ENCODE assay signal across 7 cellular contexts in the genomic region with DNA sequence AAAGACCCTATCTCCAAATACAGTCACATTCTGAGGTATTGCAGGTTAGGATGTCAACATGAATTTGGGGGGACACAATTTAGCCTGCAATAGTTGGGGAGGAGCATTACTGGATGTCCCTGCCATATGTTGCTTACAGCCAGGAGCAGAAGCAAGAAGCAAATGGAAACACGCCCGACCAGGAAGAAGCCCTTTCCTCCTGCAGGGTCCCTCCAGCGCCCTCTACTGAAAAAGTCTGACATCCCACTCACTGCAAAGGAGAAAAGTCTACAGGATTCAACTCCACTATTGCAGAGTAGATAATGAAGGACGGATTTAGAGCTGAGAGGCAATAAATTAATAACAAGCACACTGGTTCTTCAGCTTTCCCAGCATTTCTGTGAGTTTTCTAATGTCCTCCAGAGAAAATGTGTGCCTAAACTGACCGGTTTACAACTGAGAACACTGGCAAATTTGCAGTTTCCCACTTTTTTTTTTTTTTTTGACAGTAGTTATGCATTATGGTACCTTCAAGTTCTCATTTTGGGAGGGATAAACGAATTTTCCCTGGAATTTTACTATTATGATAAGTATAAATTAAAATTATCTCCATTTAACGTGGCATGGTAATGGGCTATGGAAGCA. TPM values are rescaled to one million over a fixed set of nuclear protein-coding genes. Genes with fewer than 3 reads are reported as not detected.
DNase-seq lines count a peak whose midpoint lies in the region; ATAC-seq, FAIRE-seq and TF ChIP-seq lines count a peak whose summit lies in the region.

No MANE protein-coding gene starts in this region.

- no peaks in the 10 kb centered on the region for H3K9me3 Mint-ChIP-seq in activated CD4-positive, alpha-beta T cell treated with anti-CD3 and anti-CD28 coated beads, Interleukin-2, amount 10 ng/mL, durations not matched to agents 24 days and 14 days

- H3K27ac Mint-ChIP-seq in activated CD4-positive, alpha-beta T cell treated with anti-CD3 and anti-CD28 coated beads, Interleukin-2, amount 10 ng/mL, durations not matched to agents 24 days and 14 days = no peak overlapping the region

- DNase-seq in GM12892 (ENCODE audit: insufficient read length) = peak; percentile 29
- DNase-seq in NCI-H748 treated with DMSO at 0.1 percent for 48 hours (lab: John Stamatoyannopoulos, UW) = peak; percentile 62
- peak; percentile 93 for DNase-seq in activated CD4-positive, alpha-beta T cell treated with anti-CD3 and anti-CD28 coated beads, Interleukin-2, amount 10 ng/mL, durations not matched to agents 24 days and 14 days
- peak; percentile 51 for DNase-seq in effector CD8-positive, alpha-beta T cell (lab: John Stamatoyannopoulos, UW)
- peak; percentile 72 for DNase-seq in myocyte (ENCODE audit: low read depth)
- DNase-seq in substantia nigra (lab: John Stamatoyannopoulos, UW) = peak in 30 of 49 donors; percentile 3 to 60 (median 19)

- no peak overlapping the region for H3K4me3 Mint-ChIP-seq in activated CD4-positive, alpha-beta T cell treated with anti-CD3 and anti-CD28 coated beads, Interleukin-2, amount 10 ng/mL, durations not matched to agents 24 days and 14 days

- H3K4me1 Mint-ChIP-seq in activated CD4-positive, alpha-beta T cell treated with anti-CD3 and anti-CD28 coated beads, Interleukin-2, amount 10 ng/mL, durations not matched to agents 24 days and 14 days = peaks cover 24% of the 10 kb centered on the region

- no peak for TF ChIP-seq POLR2A in GM12892 (IDR thresholded peaks at IDR 0.05; ENCODE audit: low read depth, low read length)

- H3K27ac ChIP-seq in substantia nigra (ENCODE audit: low read depth, low read length, poor library complexity, severe bottlenecking) = no peak overlapping the region

- intact Hi-C loops in activated CD4-positive, alpha-beta T cell treated with anti-CD3 and anti-CD28 coated beads, Interleukin-2, amount 10 ng/mL, durations not matched to agents 24 days and 14 days (cut with micrococcal nuclease) = loop anchor here (2.0 to 5.0 kb wide), 3 partner anchors 18 to 178 kb away; no protein-coding TSS in a partner anchor

- peak; percentile 77 for FAIRE-seq in GM12892 (lab: Jason Lieb, UNC)

- no peaks in the 10 kb centered on the region for H3K27me3 Mint-ChIP-seq in activated CD4-positive, alpha-beta T cell treated with anti-CD3 and anti-CD28 coated beads, Interleukin-2, amount 10 ng/mL, durations not matched to agents 24 days and 14 days

- ATAC-seq in HG03175 (IDR thresholded peaks at IDR 0.05; ENCODE audit: unreplicated experiment) = peak; percentile 55

- H3K36me3 Mint-ChIP-seq in activated CD4-positive, alpha-beta T cell treated with anti-CD3 and anti-CD28 coated beads, Interleukin-2, amount 10 ng/mL, durations not matched to agents 24 days and 14 days (ENCODE audit: low read depth) = peaks cover 11% of the 10 kb centered on the region

RNA-seq across cellular contexts. Expression of gene COQ2, which starts 31.7 kb away (rescaled TPM):
- 5.2 TPM for polyA plus RNA-seq in GM12892 (2012; ENCODE audit: missing spikeins)
- 20.5 and 20.7 TPM in 2 replicates for total RNA-seq in activated CD4-positive, alpha-beta T cell treated with anti-CD3 and anti-CD28 coated beads, Interleukin-2, amount 10 ng/mL, durations not matched to agents 24 days and 14 days
- 13.8 and 15.1 TPM in 2 replicates for total RNA-seq in myocyte
- polyA plus RNA-seq in myocyte (2012) = 6.6 TPM

Comparison
In these comparisons a context has a peak if more than half of its experiments do, and no peak if none do; other contexts are left out.
1. DNase-seq: peak in every context shown above with its lines; median percentile 93 in activated CD4-positive, alpha-beta T cell treated with anti-CD3 and anti-CD28 coated beads, Interleukin-2, amount 10 ng/mL, durations not matched to agents 24 days and 14 days; 72 in myocyte; 62 in NCI-H748 treated with DMSO at 0.1 percent for 48 hours; 51 in effector CD8-positive, alpha-beta T cell; 29 in GM12892; 19 in substantia nigra.